In genomic region chr14:53152909-53153701, GRCh38 we compare ENCODE assay signal across 8 cellular contexts. TPM values are rescaled to one million over a fixed set of nuclear protein-coding genes. Genes with fewer than 3 reads are reported as not detected.
A peak's percentile ranks its signal among the peaks of the same experiment; 100 is the strongest.
DNase-seq lines count a peak whose midpoint lies in the region; ATAC-seq and TF ChIP-seq lines count a peak whose summit lies in the region.

Gene DDHD1 (minus strand): TSS chr14:53153323. CDS start chr14:53153098, 225 bp downstream.

- TF ChIP-seq POLR2A in body of pancreas (IDR thresholded peaks at IDR 0.05): peak; percentile 51 to 84 (median 77)

- WGBS in body of pancreas, 2 donors: 1 to 15% methylated on average over 5 to 66 of the region's 91 CpGs

- TF ChIP-seq CTCF in body of pancreas (IDR thresholded peaks at IDR 0.05): no peak

- DNase-seq in NCI-H1436 (lab: John Stamatoyannopoulos, UW) (peak; percentile 79), NCI-H1436 treated with DMSO at 0.1 percent for 48 hours (lab: John Stamatoyannopoulos, UW) (no peak), NCI-H2029 treated with DMSO at 0.1 percent for 48 hours (lab: John Stamatoyannopoulos, UW) (peak; percentile 57), UCSD-AML1 (lab: John Stamatoyannopoulos, UW; ENCODE audit: unreplicated experiment) (peak; percentile 81), body of pancreas (peak; percentile 76 to 85 (median 78))

- H3K36me3 ChIP-seq in body of pancreas (replicated peaks in 1 of 2; ENCODE audit: insufficient read depth in 1 of 2, low read depth in 2 of 2): no peaks in the 10 kb centered on the region
- H3K36me3 ChIP-seq in iPS-15b (ENCODE audit: control insufficient read depth, insufficient read depth, low read length): no peaks in the 10 kb centered on the region
- H3K36me3 ChIP-seq in skeletal muscle satellite cell (ENCODE audit: insufficient read depth, low read length): no peaks in the 10 kb centered on the region

- H3K27me3 ChIP-seq in body of pancreas: no peaks in the 10 kb centered on the region
- no peaks in the 10 kb centered on the region for H3K27me3 ChIP-seq in iPS-15b (ENCODE audit: control insufficient read depth, insufficient read depth, low read length)
- no peaks in the 10 kb centered on the region for H3K27me3 ChIP-seq in skeletal muscle satellite cell (ENCODE audit: control insufficient read depth, insufficient read depth, low read length)

- H3K4me1 ChIP-seq in body of pancreas (peaks cover 14% of the 10 kb centered on the region), iPS-15b (ENCODE audit: control insufficient read depth, insufficient read depth, low read length) (no peaks in the 10 kb centered on the region), skeletal muscle satellite cell (ENCODE audit: control insufficient read depth, insufficient read depth, low read length) (peaks cover 6% of the 10 kb centered on the region)

- H3K4me3 ChIP-seq in body of pancreas (peak within 1 kb of the TSS; percentile 58 to 81), iPS-15b (ENCODE audit: low read depth, low read length) (peak within 1 kb of the TSS; percentile 92), skeletal muscle satellite cell (ENCODE audit: low read length) (peak within 1 kb of the TSS; percentile 93)

- H3K9me3 ChIP-seq in body of pancreas (no peaks in the 10 kb centered on the region), iPS-15b (ENCODE audit: control insufficient read depth, insufficient read depth, low read length) (no peaks in the 10 kb centered on the region), skeletal muscle satellite cell (replicated peaks; ENCODE audit: low read length) (no peaks in the 10 kb centered on the region)

- peak within 1 kb of the TSS in 3 of 4 donors; percentile 75 to 88 (median 83) for H3K27ac ChIP-seq in body of pancreas

- intact Hi-C loops in body of pancreas (cut with DNase I): no loop called here

- H3K9ac ChIP-seq in iPS-15b (ENCODE audit: low read depth, low read length) (peak within 1 kb of the TSS; percentile 68), skeletal muscle satellite cell (ENCODE audit: low read depth, low read length) (peak within 1 kb of the TSS; percentile 82)

- ATAC-seq in HG02938 (IDR thresholded peaks at IDR 0.05; ENCODE audit: unreplicated experiment) (peak; percentile 49), body of pancreas (peak; percentile 94)

- H3K4me2 ChIP-seq in skeletal muscle satellite cell (ENCODE audit: low read length): peak within 1 kb of the TSS; percentile 86

RNA-seq across cellular contexts. Expression of gene DDHD1, which starts in this region (rescaled TPM):
- 10 to 100 TPM in 1 of 2 donors, 1 to 10 TPM in 1; 7.6 to 22.6 TPM for total RNA-seq in body of pancreas
- 25.8 and 31.4 TPM in 2 replicates for total RNA-seq in skeletal muscle satellite cell (2012; rRNA removed)
